In the genomic region with DNA sequence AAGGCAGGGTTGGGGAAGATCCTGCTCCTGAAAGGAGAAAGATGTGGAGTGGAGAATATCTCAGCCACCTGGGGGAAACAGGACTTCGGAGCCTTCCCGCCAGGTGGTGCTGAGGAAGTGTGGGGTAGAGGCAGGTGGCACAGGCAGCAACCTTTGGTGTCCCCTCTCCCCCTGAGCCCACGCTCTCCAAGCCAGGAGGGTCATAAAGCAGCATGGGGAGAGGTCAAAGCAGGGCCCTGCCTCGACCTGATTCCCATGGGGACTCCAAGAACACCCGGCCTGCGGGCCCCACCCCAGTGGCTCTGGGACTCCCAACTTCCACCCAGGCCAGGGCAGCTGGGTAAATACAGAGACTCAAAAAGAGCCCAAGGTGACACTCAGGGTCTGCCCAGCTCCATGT, we compare ENCODE assay signal across 21 cellular contexts. TPM values are rescaled to one million over a fixed set of nuclear protein-coding genes. Genes with fewer than 3 reads are reported as not detected.
DNase-seq lines count a peak whose midpoint lies in the region; ATAC-seq and TF ChIP-seq lines count a peak whose summit lies in the region.
"Had no signal": no experiment of that assay in that cellular context is flagged by ENCODE, and none has a peak within 500 bp of the region (broad histone marks: within the 10 kb centered on the region; RNA-seq: fewer than 3 reads in every experiment).

No MANE protein-coding gene starts in this region.

- H2BK5ac ChIP-seq in neuronal stem cell (ENCODE audit: low read length) = no peak overlapping the region

- peaks cover 35% of the 10 kb centered on the region for H3K36me3 ChIP-seq in OCI-LY3 (replicated peaks; ENCODE audit: low read depth, low read length)
- H3K36me3 ChIP-seq in neuronal stem cell (replicated peaks in 1 of 2; ENCODE audit: control insufficient read depth in 2 of 2, insufficient read depth in 2 of 2, low read length in 2 of 2) = no peaks in the 10 kb centered on the region
- no peaks in the 10 kb centered on the region for H3K36me3 ChIP-seq in upper lobe of right lung
- H3K36me3 ChIP-seq: BE2C, HAP-1 had no signal

- H3K27ac Mint-ChIP-seq in T-helper 17 cell = no peak overlapping the region
- H3K27ac Mint-ChIP-seq: CD4-positive, CD25-positive, alpha-beta regulatory T cell; CD8-positive, alpha-beta memory T cell had no signal

- intact Hi-C loops in upper lobe of right lung (cut with DNase I) = no loop called here

- H3K4me3 ChIP-seq in OCI-LY3 (ENCODE audit: low read length) (no peak overlapping the region), neuronal stem cell (ENCODE audit: low read length in 2 of 2) (no peak overlapping the region), upper lobe of right lung (no peak overlapping the region)
- H3K4me3 ChIP-seq: GM12878, GM23248, HAP-1 had no signal

- peak overlapping the region; percentile 18; the same call in 1 of the 2 replicates for H3K9ac ChIP-seq in OCI-LY3 (ENCODE audit: low read length)
- H3K9ac ChIP-seq in neuronal stem cell (ENCODE audit: low read depth, low read length, poor library complexity) = no peak overlapping the region
- H3K9ac ChIP-seq: GM23248 had no signal

- no peak overlapping the region for H2AK5ac ChIP-seq in neuronal stem cell (ENCODE audit: low read depth, low read length)

- H3K23ac ChIP-seq in neuronal stem cell (ENCODE audit: low read depth, low read length, poor library complexity) = no peak overlapping the region

- no peak overlapping the region for H3K14ac ChIP-seq in neuronal stem cell (ENCODE audit: low read length)

- no peak overlapping the region for H2AFZ ChIP-seq in OCI-LY3 (ENCODE audit: low read depth, low read length)
- H2AFZ ChIP-seq in neuronal stem cell (ENCODE audit: low read length) = no peak overlapping the region
- H2AFZ ChIP-seq: GM23248 had no signal

- H3K4me2 ChIP-seq in OCI-LY3 (ENCODE audit: low read length) (no peak overlapping the region), neuronal stem cell (ENCODE audit: insufficient read depth, low read length, poor library complexity, severe bottlenecking) (no peak overlapping the region)

- no peaks in the 10 kb centered on the region for H3K9me3 ChIP-seq in OCI-LY3 (ENCODE audit: insufficient read depth, low read length)
- H3K9me3 ChIP-seq in neuronal stem cell (replicated peaks in 1 of 2; ENCODE audit: control insufficient read depth in 2 of 2, insufficient read depth in 1 of 2, low read depth in 1 of 2, low read length in 2 of 2) = no peaks in the 10 kb centered on the region
- no peaks in the 10 kb centered on the region for H3K9me3 ChIP-seq in upper lobe of right lung
- H3K9me3 ChIP-seq in T-helper 17 cell (ENCODE audit: control insufficient read depth, low read length, poor library complexity, severe bottlenecking) = no peaks in the 10 kb centered on the region
- H3K9me3 ChIP-seq: BE2C, HAP-1 had no signal

- H3K79me1 ChIP-seq in neuronal stem cell (ENCODE audit: low read depth, low read length) = no peaks in the 10 kb centered on the region

- H3K27ac ChIP-seq in OCI-LY3 (ENCODE audit: low read length) = peak overlapping the region; percentile 96
- no peak overlapping the region for H3K27ac ChIP-seq in neuronal stem cell (replicated peaks; ENCODE audit: low read length)
- no peak overlapping the region for H3K27ac ChIP-seq in upper lobe of right lung
- H3K27ac ChIP-seq: GM23248 had no signal

- peaks cover 71% of the 10 kb centered on the region for H3K4me1 ChIP-seq in OCI-LY3 (ENCODE audit: low read length)
- H3K4me1 ChIP-seq in neuronal stem cell (ENCODE audit: control insufficient read depth in 2 of 2, insufficient read depth in 1 of 2, low read depth in 1 of 2, low read length in 2 of 2) = peaks cover 0 to 6% of the 10 kb centered on the region in 2 donors
- H3K4me1 ChIP-seq in upper lobe of right lung = no peaks in the 10 kb centered on the region
- H3K4me1 ChIP-seq: BE2C, HAP-1 had no signal

- H3K4ac ChIP-seq in neuronal stem cell (ENCODE audit: low read length) = peak overlapping the region; percentile 53

- H4K8ac ChIP-seq in neuronal stem cell (ENCODE audit: low read depth, low read length) = no peak overlapping the region

- H2BK15ac ChIP-seq in neuronal stem cell (ENCODE audit: low read length) = no peak overlapping the region

- H3K36me3 Mint-ChIP-seq in T-helper 17 cell (ENCODE audit: low read depth) = no peaks in the 10 kb centered on the region
- H3K36me3 Mint-ChIP-seq: CD4-positive, CD25-positive, alpha-beta regulatory T cell had no signal

- H4K91ac ChIP-seq in neuronal stem cell (ENCODE audit: low read depth, low read length, poor library complexity) = no peak overlapping the region

- peak overlapping the region; percentile 57 for H3K18ac ChIP-seq in neuronal stem cell (ENCODE audit: low read length)

- H3K27me3 Mint-ChIP-seq in T-helper 17 cell = no peaks in the 10 kb centered on the region
- H3K27me3 Mint-ChIP-seq: CD4-positive, CD25-positive, alpha-beta regulatory T cell had no signal

- H2BK120ac ChIP-seq in neuronal stem cell (ENCODE audit: low read depth, low read length) = no peak overlapping the region

- H3K4me3 Mint-ChIP-seq in T-helper 17 cell = no peak overlapping the region
- H3K4me3 Mint-ChIP-seq: CD4-positive, CD25-positive, alpha-beta regulatory T cell; CD8-positive, alpha-beta memory T cell had no signal

- H3K4me1 Mint-ChIP-seq in T-helper 17 cell = peaks cover 22% of the 10 kb centered on the region

- H4K20me1 ChIP-seq in OCI-LY3 (ENCODE audit: insufficient read depth, low read length) = no peaks in the 10 kb centered on the region

- peaks cover 18% of the 10 kb centered on the region for H3K79me2 ChIP-seq in OCI-LY3 (ENCODE audit: low read length)

- no peaks in the 10 kb centered on the region for H3K27me3 ChIP-seq in OCI-LY3 (ENCODE audit: low read depth, low read length)
- peaks cover 0 to 27% (median 0%) of the 10 kb centered on the region in 3 experiments for H3K27me3 ChIP-seq in neuronal stem cell (ENCODE audit: control insufficient read depth in 3 of 3, insufficient read depth in 3 of 3, low read depth in 1 of 3, low read length in 3 of 3)
- no peaks in the 10 kb centered on the region for H3K27me3 ChIP-seq in upper lobe of right lung
- H3K27me3 ChIP-seq: BE2C had no signal

- no peak overlapping the region for H2BK12ac ChIP-seq in neuronal stem cell (ENCODE audit: low read length)

- DNase-seq in ecto neural progenitor cell (ENCODE audit: low spot score) = peak; percentile 33
- no peak for DNase-seq in neuronal stem cell (ENCODE audit: low spot score)
- peak; percentile 36 for DNase-seq in upper lobe of right lung
- DNase-seq in T-helper 17 cell = no peak
- DNase-seq: ACHN; BE2C; C1 segment of cervical spinal cord; CD4-positive, CD25-positive, alpha-beta regulatory T cell; CD8-positive, alpha-beta memory T cell; COR-L47; DMS 273 treated with DMSO at 0.1 percent for 48 hours; DMS53; DND-41; EL; GM23248; IMR-90 had no signal

- WGBS in neuronal stem cell (ENCODE audit: extremely low coverage in 2 of 2, insufficient read length in 2 of 2, insufficient replicate concordance in 1 of 2), 2 donors = no CpG with 5 or more reads among the region's 6 CpGs

- TF ChIP-seq CTCF in OCI-LY3 (IDR thresholded peaks at IDR 0.05; ENCODE audit: low read depth, low read length) (no peak), upper lobe of right lung (IDR thresholded peaks at IDR 0.05) (no peak)

- ATAC-seq in upper lobe of right lung = no peak
- ATAC-seq in T-helper 17 cell = no peak
- no peak for ATAC-seq in GM19463 (IDR thresholded peaks at IDR 0.05; ENCODE audit: unreplicated experiment)
- ATAC-seq in HG02571 (IDR thresholded peaks at IDR 0.05; ENCODE audit: unreplicated experiment) = no peak
- ATAC-seq: GM12878 had no signal

RNA-seq across cellular contexts. Expression of gene SLC66A3, which starts 54.3 kb away (rescaled TPM):
- 3.4 TPM for polyA plus RNA-seq in neuronal stem cell (2013, experiment 1 of 2)
- polyA plus RNA-seq in neuronal stem cell (2013, experiment 2 of 2) = 2.7 TPM
- total RNA-seq in upper lobe of right lung (21.2 TPM), T-helper 17 cell (10 to 100 TPM; 18.8 to 20.8 TPM)

Comparison
In these comparisons a context has a peak if more than half of its experiments do, and no peak if none do; other contexts are left out.
1. DNase-seq: peak in ecto neural progenitor cell (single experiment) and upper lobe of right lung (single experiment); none in neuronal stem cell (single experiment) and T-helper 17 cell (0 of 3).